Comparison of ENCODE assay signal across 12 cellular contexts in the genomic region with DNA sequence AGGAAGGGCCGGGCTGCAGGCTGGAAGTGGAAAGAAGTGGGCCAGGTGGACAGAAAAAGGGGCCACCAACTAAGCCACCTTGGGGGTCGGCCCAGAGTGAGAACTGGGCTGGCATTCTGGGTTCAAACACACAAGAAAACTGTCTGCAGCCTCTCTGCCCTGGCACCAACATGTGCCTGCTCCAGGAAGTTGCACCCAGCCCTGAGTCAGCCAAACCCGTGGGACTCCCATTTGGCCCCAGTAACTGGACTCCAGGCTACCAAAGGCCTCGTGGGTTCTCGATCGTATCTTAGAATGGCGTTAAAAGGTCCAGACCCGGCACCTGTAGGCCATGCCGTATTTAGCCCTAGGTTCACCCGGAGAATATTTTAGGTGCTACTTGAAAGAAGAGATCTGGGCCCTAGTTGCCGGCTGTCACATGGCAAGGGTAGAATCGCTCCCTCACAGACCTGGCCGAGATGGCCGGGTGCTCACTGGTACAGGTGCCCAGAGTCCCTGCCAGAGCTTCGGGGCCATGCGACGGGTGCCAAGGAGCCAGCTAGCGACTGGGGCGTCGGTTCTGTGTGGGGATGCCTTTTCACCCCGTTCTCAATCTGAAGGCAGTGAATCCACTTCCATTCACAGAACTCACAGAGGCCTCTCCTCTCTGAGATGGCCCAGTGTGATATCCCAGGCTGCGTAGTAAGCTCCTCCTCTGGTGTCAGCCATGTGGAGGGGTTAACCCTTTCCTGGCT.
DNase-seq lines count a peak whose midpoint lies in the region; ATAC-seq and TF ChIP-seq lines count a peak whose summit lies in the region.
"Had no signal": no experiment of that assay in that cellular context is flagged by ENCODE, and none has a peak within 500 bp of the region (broad histone marks: within the 10 kb centered on the region; RNA-seq: fewer than 3 reads in every experiment).

No MANE protein-coding gene starts in this region.

- H3K9me3 Mint-ChIP-seq in HFFc6, result no peaks in the 10 kb centered on the region
- no peaks in the 10 kb centered on the region for H3K9me3 Mint-ChIP-seq in activated CD4-positive, alpha-beta memory T cell treated with anti-CD3 and anti-CD28 coated beads, Interleukin-2, amount 10 ng/mL, durations not matched to agents 7 days and 5 days
- H3K9me3 Mint-ChIP-seq: stimulated activated effector memory CD8-positive, alpha-beta T cell treated with anti-CD3 and anti-CD28 coated beads, Interleukin-12 subunit alpha, Interleukin-12 subunit beta, amount 100 ng/mL, for 72 hours had no signal

- peaks cover 63% of the 10 kb centered on the region for H3K4me1 Mint-ChIP-seq in HFFc6 (ENCODE audit: low read depth)
- H3K4me1 Mint-ChIP-seq in activated CD4-positive, alpha-beta memory T cell treated with anti-CD3 and anti-CD28 coated beads, Interleukin-2, amount 10 ng/mL, durations not matched to agents 7 days and 5 days, result peaks cover 9% of the 10 kb centered on the region

- H3K4me3 ChIP-seq in adrenal gland (peak overlapping the region in 1 of 4 donors; percentile 8), right atrium auricular region (no peak overlapping the region)

- H3K4me3 Mint-ChIP-seq in HFFc6, result peak overlapping the region; percentile 50
- no peak overlapping the region for H3K4me3 Mint-ChIP-seq in activated CD4-positive, alpha-beta memory T cell treated with anti-CD3 and anti-CD28 coated beads, Interleukin-2, amount 10 ng/mL, durations not matched to agents 7 days and 5 days

- ATAC-seq in GM18505 (IDR thresholded peaks at IDR 0.05; ENCODE audit: unreplicated experiment) (no peak), HG03457 (IDR thresholded peaks at IDR 0.05; ENCODE audit: unreplicated experiment) (no peak)
- ATAC-seq: stimulated activated effector memory CD8-positive, alpha-beta T cell treated with anti-CD3 and anti-CD28 coated beads, Interleukin-12 subunit alpha, Interleukin-12 subunit beta, amount 100 ng/mL, for 72 hours had no signal

- H3K36me3 ChIP-seq in adrenal gland (replicated peaks in 1 of 2) (no peaks in the 10 kb centered on the region), right atrium auricular region (no peaks in the 10 kb centered on the region)

- POLR2A ChIA-PET in activated CD4-positive, alpha-beta memory T cell treated with anti-CD3 and anti-CD28 coated beads, Interleukin-2, amount 10 ng/mL, durations not matched to agents 7 days and 5 days (lab: Charles Lee), result no interaction called here

- TF ChIP-seq POLR2A in adrenal gland (IDR thresholded peaks at IDR 0.05) (peak in 1 of 2 donors; percentile 57), GM18505 (IDR thresholded peaks at IDR 0.05; ENCODE audit: borderline replicate concordance, extremely low read depth, insufficient read depth, insufficient read length) (no peak)

- no peaks in the 10 kb centered on the region; the same call in none of the 2 replicates for H3K27me3 Mint-ChIP-seq in HFFc6 (ENCODE audit: insufficient read depth)
- H3K27me3 Mint-ChIP-seq in activated CD4-positive, alpha-beta memory T cell treated with anti-CD3 and anti-CD28 coated beads, Interleukin-2, amount 10 ng/mL, durations not matched to agents 7 days and 5 days, result peaks cover 23% of the 10 kb centered on the region

- no peak for DNase-seq in HFFc6
- DNase-seq in adrenal gland, result peak; percentile 50 to 85 (median 76)
- DNase-seq in right atrium auricular region (ENCODE audit: low spot score), result no peak
- no peak for DNase-seq in AG08396 (ENCODE audit: low spot score)
- no peak for DNase-seq in activated CD4-positive, alpha-beta memory T cell treated with anti-CD3 and anti-CD28 coated beads, Interleukin-2, amount 10 ng/mL, durations not matched to agents 7 days and 5 days
- DNase-seq: KG1, occipital lobe, SIG-M5 had no signal

- H3K4me1 ChIP-seq in adrenal gland (replicated peaks in 1 of 2) (peaks cover 40 to 61% of the 10 kb centered on the region in 2 donors), right atrium auricular region (peaks cover 0 to 33% of the 10 kb centered on the region in 2 donors)

- no peaks in the 10 kb centered on the region for H3K9me3 ChIP-seq in adrenal gland (replicated peaks in 1 of 3)
- H3K9me3 ChIP-seq in right atrium auricular region, result no peaks in the 10 kb centered on the region

- 40 to 53% (median 49%) methylated on average over 8 to 22 of the region's 22 CpGs for WGBS in adrenal gland, 4 donors

- H3K27ac Mint-ChIP-seq in HFFc6, result peak overlapping the region; percentile 95
- H3K27ac Mint-ChIP-seq in activated CD4-positive, alpha-beta memory T cell treated with anti-CD3 and anti-CD28 coated beads, Interleukin-2, amount 10 ng/mL, durations not matched to agents 7 days and 5 days, result no peak overlapping the region
- H3K27ac Mint-ChIP-seq: stimulated activated effector memory CD8-positive, alpha-beta T cell treated with anti-CD3 and anti-CD28 coated beads, Interleukin-12 subunit alpha, Interleukin-12 subunit beta, amount 100 ng/mL, for 72 hours had no signal

- TF ChIP-seq CTCF in HFFc6 (IDR thresholded peaks at IDR 0.05), result no peak
- TF ChIP-seq CTCF in adrenal gland (IDR thresholded peaks at IDR 0.05), result no peak
- no peak for TF ChIP-seq CTCF in right atrium auricular region (IDR thresholded peaks at IDR 0.05)

- peak overlapping the region; percentile 39 to 83 (median 63) for H3K27ac ChIP-seq in adrenal gland
- peak overlapping the region; percentile 17 to 43 for H3K27ac ChIP-seq in right atrium auricular region
- H3K27ac ChIP-seq in temporal lobe (ENCODE audit: low read depth, low read length), result peak overlapping the region; percentile 36

- no peaks in the 10 kb centered on the region for H3K27me3 ChIP-seq in adrenal gland
- no peaks in the 10 kb centered on the region for H3K27me3 ChIP-seq in right atrium auricular region

- CTCF ChIA-PET in activated CD4-positive, alpha-beta memory T cell treated with anti-CD3 and anti-CD28 coated beads, Interleukin-2, amount 10 ng/mL, durations not matched to agents 7 days and 5 days (lab: Charles Lee), result no interaction called here

- H3K36me3 Mint-ChIP-seq in HFFc6 (ENCODE audit: low read depth), result no peaks in the 10 kb centered on the region; the same call in 1 of the 2 replicates
- no peaks in the 10 kb centered on the region for H3K36me3 Mint-ChIP-seq in activated CD4-positive, alpha-beta memory T cell treated with anti-CD3 and anti-CD28 coated beads, Interleukin-2, amount 10 ng/mL, durations not matched to agents 7 days and 5 days (ENCODE audit: low read depth)
- H3K36me3 Mint-ChIP-seq: stimulated activated effector memory CD8-positive, alpha-beta T cell treated with anti-CD3 and anti-CD28 coated beads, Interleukin-12 subunit alpha, Interleukin-12 subunit beta, amount 100 ng/mL, for 72 hours had no signal

- intact Hi-C loops in adrenal gland (cut with DNase I), result loop anchor here in 1 of 2 donors (10.0 kb wide), 1 partner anchor 217 kb away; no protein-coding TSS in a partner anchor

Comparison
In these comparisons a context has a peak if more than half of its experiments do, and no peak if none do; other contexts are left out.
1. DNase-seq: peak in adrenal gland (7 of 7); none in HFFc6 (single experiment), right atrium auricular region (single experiment), AG08396 (single experiment) and activated CD4-positive, alpha-beta memory T cell treated with anti-CD3 and anti-CD28 coated beads, Interleukin-2, amount 10 ng/mL, durations not matched to agents 7 days and 5 days (single experiment).
2. Peak in every context shown above with its lines, with median percentiles within 50 percentile points of each other: H3K27ac ChIP-seq.